In genomic region chr1:145942891-145943290, GRCh38 we compare ENCODE assay signal across 1 cellular context.
TF ChIP-seq lines count a peak whose summit lies in the region.

No MANE protein-coding gene starts in this region.

TF ChIP-seq in GM12891, 5 proteins besides CTCF, POLR2A, EP300 and RAD21:
- no peak for TF ChIP-seq TAF1 (IDR thresholded peaks at IDR 0.05; ENCODE audit: low read depth, low read length)
- no peak for TF ChIP-seq POU2F2 (IDR thresholded peaks at IDR 0.05; ENCODE audit: low read depth, low read length)
- no peak for TF ChIP-seq PAX5 (IDR thresholded peaks at IDR 0.05; ENCODE audit: insufficient read depth, low read length, severe bottlenecking)
- TF ChIP-seq SPI1 (IDR thresholded peaks at IDR 0.05; ENCODE audit: low read depth, low read length), result no peak
- no peak for TF ChIP-seq POLR2AphosphoS5 (IDR thresholded peaks at IDR 0.05; ENCODE audit: low read depth, low read length)
